22 cellular contexts compared by ENCODE assay signal in the genomic region with DNA sequence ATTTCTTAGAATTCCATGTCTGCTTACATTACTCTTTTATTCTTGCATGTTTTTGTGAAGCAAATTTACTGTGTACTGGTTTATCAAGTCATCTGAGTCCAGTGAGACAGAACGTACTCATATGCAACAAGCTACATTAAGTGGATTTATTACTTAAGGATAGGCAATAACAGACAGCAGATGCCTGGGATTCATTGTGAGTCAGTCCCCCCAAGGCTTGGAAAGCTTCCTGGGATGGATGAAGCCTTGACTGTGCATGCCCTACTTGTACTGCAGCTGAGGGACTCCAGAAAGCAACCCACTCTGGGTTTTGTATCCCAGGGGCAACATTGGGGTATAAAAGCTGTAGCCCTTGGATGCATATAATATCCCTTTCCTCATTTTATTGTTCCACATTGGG.
DNase-seq lines count a peak whose midpoint lies in the region; TF ChIP-seq lines count a peak whose summit lies in the region.
"Had no signal": no experiment of that assay in that cellular context is flagged by ENCODE, and none has a peak within 500 bp of the region (broad histone marks: within the 10 kb centered on the region; RNA-seq: fewer than 3 reads in every experiment).

No MANE protein-coding gene starts in this region.

- H3K9me3 ChIP-seq in mesenchymal stem cell (ENCODE audit: control insufficient read depth, low read length) = no peaks in the 10 kb centered on the region
- no peaks in the 10 kb centered on the region for H3K9me3 ChIP-seq in MM.1S (replicated peaks; ENCODE audit: insufficient read depth, low read length)
- H3K9me3 ChIP-seq: adrenal gland, psoas muscle, thyroid gland had no signal

- H2AFZ ChIP-seq in mesenchymal stem cell (ENCODE audit: low read depth, low read length) = no peak overlapping the region
- no peak overlapping the region for H2AFZ ChIP-seq in MM.1S (ENCODE audit: low read length)

- no peaks in the 10 kb centered on the region for H3K79me1 ChIP-seq in mesenchymal stem cell (replicated peaks; ENCODE audit: low read length, poor library complexity, severe bottlenecking)

- no peak overlapping the region for H4K91ac ChIP-seq in mesenchymal stem cell (ENCODE audit: low read length)

- no peak for TF ChIP-seq CTCF in MM.1S (IDR thresholded peaks at IDR 0.05; ENCODE audit: low read length)

- no peak overlapping the region for H3K4ac ChIP-seq in mesenchymal stem cell (ENCODE audit: low read depth in 1 of 2, low read length in 2 of 2)

- H3K23ac ChIP-seq in mesenchymal stem cell (ENCODE audit: low read length in 2 of 2) = no peak overlapping the region

- peak overlapping the region; percentile 60 for H3K27ac ChIP-seq in epithelial cell of prostate
- H3K27ac ChIP-seq in mesenchymal stem cell (ENCODE audit: low read length, poor library complexity, severe bottlenecking) = no peak overlapping the region
- no peak overlapping the region for H3K27ac ChIP-seq in MM.1S (ENCODE audit: low read length)
- H3K27ac ChIP-seq: adrenal gland, psoas muscle, thyroid gland had no signal

- H2BK5ac ChIP-seq in mesenchymal stem cell (ENCODE audit: low read depth, low read length, poor library complexity, severe bottlenecking) = no peak overlapping the region

- H3K4me2 ChIP-seq in mesenchymal stem cell (ENCODE audit: low read length, poor library complexity, severe bottlenecking) (no peak overlapping the region), MM.1S (ENCODE audit: low read depth, low read length) (no peak overlapping the region)

- no peak overlapping the region for H2BK120ac ChIP-seq in mesenchymal stem cell (ENCODE audit: low read depth, low read length)

- peak overlapping the region; percentile 19 for H3K9ac ChIP-seq in mesenchymal stem cell (ENCODE audit: low read length)
- no peak overlapping the region for H3K9ac ChIP-seq in MM.1S (ENCODE audit: low read length)

- DNase-seq in ELR (ENCODE audit: low read depth) (peak; percentile 71), NCI-H226 (peak; percentile 31), epithelial cell of prostate (ENCODE audit: low read depth, low spot score) (peak; percentile 76), mesenchymal stem cell (peak; percentile 31), NCI-H526 (lab: John Stamatoyannopoulos, UW) (no peak), mucosa of gallbladder (ENCODE audit: low spot score) (no peak), MM.1S (no peak), medulla oblongata (ENCODE audit: extremely low spot score) (no peak)
- DNase-seq: activated CD4-positive, alpha-beta T cell treated with anti-CD3 and anti-CD28 coated beads for 1 hour; activated CD8-positive, alpha-beta memory T cell treated with anti-CD3 and anti-CD28 coated beads for 24 hours; activated T-cell treated with anti-CD3 and anti-CD28 coated beads, Interleukin-2, amount 50 U/mL, for 24 hours; adrenal gland; cortex of kidney; kidney glomerular epithelial cell; NCI-H2171 treated with DMSO at 0.1 percent for 48 hours; NCI-H526 treated with DMSO at 0.1 percent for 48 hours; psoas muscle; SHP77; small intestine; stimulated activated CD4-positive, alpha-beta T cell treated with anti-CD3 and anti-CD28 coated beads, Interleukin-4, amount 100 ng/mL, for 1 hour; stimulated activated naive CD8-positive, alpha-beta T cell treated with anti-CD3 and anti-CD28 coated beads, Interleukin-15, Interleukin-2, amounts not matched to agents 100 U/mL and 50 U/mL, for 24 hours; thyroid gland had no signal

- H3K14ac ChIP-seq in mesenchymal stem cell (ENCODE audit: low read length in 2 of 2) = no peak overlapping the region

- no peak overlapping the region for H2AK5ac ChIP-seq in mesenchymal stem cell (ENCODE audit: low read length, severe bottlenecking)

- 20% methylated on average over 1 of the region's 1 CpG for WGBS in mesenchymal stem cell

- H3K4me1 ChIP-seq in mesenchymal stem cell (ENCODE audit: control insufficient read depth, insufficient read depth, low read depth, low read length) = no peaks in the 10 kb centered on the region
- no peaks in the 10 kb centered on the region for H3K4me1 ChIP-seq in MM.1S (ENCODE audit: low read length)
- H3K4me1 ChIP-seq: adrenal gland, psoas muscle, thyroid gland had no signal

- H3K79me2 ChIP-seq in MM.1S (ENCODE audit: low read length) = no peaks in the 10 kb centered on the region

- no peak overlapping the region for H2BK12ac ChIP-seq in mesenchymal stem cell (ENCODE audit: low read length in 2 of 2)

- no peaks in the 10 kb centered on the region for H4K20me1 ChIP-seq in MM.1S (ENCODE audit: insufficient read depth, low read length)

- H3K36me3 ChIP-seq in mesenchymal stem cell (ENCODE audit: control insufficient read depth in 1 of 2, insufficient read depth in 2 of 2, low read depth in 1 of 2, low read length in 2 of 2) (no peaks in the 10 kb centered on the region), MM.1S (replicated peaks; ENCODE audit: insufficient read depth, low read length) (no peaks in the 10 kb centered on the region)
- H3K36me3 ChIP-seq: adrenal gland, thyroid gland had no signal

- H3F3A ChIP-seq in MM.1S (ENCODE audit: insufficient read depth, low read length) = no peaks in the 10 kb centered on the region

- H3K27me3 ChIP-seq in mesenchymal stem cell (ENCODE audit: control insufficient read depth in 1 of 2, insufficient read depth in 1 of 2, low read length in 2 of 2) (peaks cover 0 to 7% of the 10 kb centered on the region in 2 experiments), MM.1S (replicated peaks; ENCODE audit: insufficient read depth, low read length) (no peaks in the 10 kb centered on the region)
- H3K27me3 ChIP-seq: thyroid gland had no signal

- no peak overlapping the region for H2BK15ac ChIP-seq in mesenchymal stem cell (ENCODE audit: low read depth, poor library complexity, severe bottlenecking)

- H3K4me3 ChIP-seq in mesenchymal stem cell (ENCODE audit: insufficient read depth in 1 of 2, low read depth in 1 of 2, low read length in 2 of 2) = peak overlapping the region in 1 of 2 experiments; percentile 17
- no peak overlapping the region for H3K4me3 ChIP-seq in MM.1S (ENCODE audit: low read length)
- H3K4me3 ChIP-seq: adrenal gland, psoas muscle, thyroid gland had no signal

- H4K8ac ChIP-seq in mesenchymal stem cell (ENCODE audit: low read length) = no peak overlapping the region

- H3K18ac ChIP-seq in mesenchymal stem cell (ENCODE audit: low read depth in 1 of 2, low read length in 2 of 2) = no peak overlapping the region

- H3K9me2 ChIP-seq in MM.1S (replicated peaks; ENCODE audit: insufficient read depth, low read length) = no peaks in the 10 kb centered on the region

Comparison
In these comparisons a context has a peak if more than half of its experiments do, and no peak if none do; other contexts are left out.
1. DNase-seq: peak in ELR (single experiment), NCI-H226 (single experiment), epithelial cell of prostate (single experiment) and mesenchymal stem cell (single experiment); none in NCI-H526 (0 of 2), mucosa of gallbladder (single experiment), MM.1S (single experiment) and medulla oblongata (single experiment).